In genomic region chr13:66069570-66069969, GRCh38 we compare ENCODE assay signal across 30 cellular contexts.
A peak's percentile ranks its signal among the peaks of the same experiment; 100 is the strongest.
DNase-seq lines count a peak whose midpoint lies in the region; ATAC-seq, FAIRE-seq and TF ChIP-seq lines count a peak whose summit lies in the region.
"Had no signal": no experiment of that assay in that cellular context is flagged by ENCODE, and none has a peak within 500 bp of the region (broad histone marks: within the 10 kb centered on the region; RNA-seq: fewer than 3 reads in every experiment).

No MANE protein-coding gene starts in this region.

- TF ChIP-seq CTCF in astrocyte (IDR thresholded peaks at IDR 0.05; ENCODE audit: insufficient read depth, low read depth, low read length), result no peak
- TF ChIP-seq CTCF in foreskin fibroblast (IDR thresholded peaks at IDR 0.05; ENCODE audit: low read depth, low read length), result no peak
- TF ChIP-seq CTCF in ovary (IDR thresholded peaks at IDR 0.05), result no peak
- TF ChIP-seq CTCF in OCI-LY7 (conservative IDR thresholded peaks at IDR 0.05; ENCODE audit: low read length), result no peak

- TF ChIP-seq EP300 in ovary (IDR thresholded peaks at IDR 0.05), result no peak

- intact Hi-C loops in ovary (cut with DNase I) (no loop called here), OCI-LY7 (cut with micrococcal nuclease; ENCODE audit: unreplicated experiment) (no loop called here)
- intact Hi-C loops in activated T-helper 2 cell treated with anti-CD3 and anti-CD28 coated beads, Interferon-gamma antibody, Interleukin-2, Interleukin-4, amounts not matched to agents 10 μg/mL and 5 μg/mL and 100 μg/mL, durations not matched to agents 14 hours and 24 hours and 36 hours (cut with micrococcal nuclease), result no loop called here

- H3K27ac Mint-ChIP-seq in astrocyte (ENCODE audit: unreplicated experiment), result no peak overlapping the region
- no peak overlapping the region for H3K27ac Mint-ChIP-seq in activated T-helper 2 cell treated with anti-CD3 and anti-CD28 coated beads, Interferon-gamma antibody, Interleukin-2, Interleukin-4, amounts not matched to agents 10 μg/mL and 5 μg/mL and 100 μg/mL, durations not matched to agents 14 hours and 24 hours and 36 hours
- no peak overlapping the region for H3K27ac Mint-ChIP-seq in activated naive CD8-positive, alpha-beta T cell treated with anti-CD3 and anti-CD28 coated beads, Interleukin-2, amount 50 U/mL, for 24 hours
- H3K27ac Mint-ChIP-seq: activated CD4-positive, alpha-beta memory T cell treated with anti-CD3 and anti-CD28 coated beads for 36 hours; activated naive CD4-positive, alpha-beta T cell treated with anti-CD3 and anti-CD28 coated beads, Interleukin-2, amount 50 U/mL, for 72 hours; neural progenitor cell; stimulated activated naive B cell treated with anti-CD40 and anti-IgM and Interleukin-4, amounts not matched to agents 10 μg/mL and 1 μg/mL and 100 μg/mL, for 72 hours had no signal

- BruUV-seq in OCI-LY7 (replicated peaks; lab: Mats Ljungman, UMichigan), result no TSS peak

- peaks cover 4% of the 10 kb centered on the region for H3K4me1 Mint-ChIP-seq in astrocyte (ENCODE audit: low read depth, unreplicated experiment)
- no peaks in the 10 kb centered on the region for H3K4me1 Mint-ChIP-seq in activated T-helper 2 cell treated with anti-CD3 and anti-CD28 coated beads, Interferon-gamma antibody, Interleukin-2, Interleukin-4, amounts not matched to agents 10 μg/mL and 5 μg/mL and 100 μg/mL, durations not matched to agents 14 hours and 24 hours and 36 hours (ENCODE audit: low read depth)
- H3K4me1 Mint-ChIP-seq in activated naive CD8-positive, alpha-beta T cell treated with anti-CD3 and anti-CD28 coated beads, Interleukin-2, amount 50 U/mL, for 24 hours, result no peaks in the 10 kb centered on the region
- H3K4me1 Mint-ChIP-seq: central memory CD8-positive, alpha-beta T cell; neural progenitor cell; stimulated activated naive B cell treated with anti-CD40 and anti-IgM and Interleukin-4, amounts not matched to agents 10 μg/mL and 1 μg/mL and 100 μg/mL, for 72 hours had no signal

- H3K9me3 ChIP-seq in astrocyte (ENCODE audit: insufficient read depth, low read depth, low read length), result no peaks in the 10 kb centered on the region
- no peaks in the 10 kb centered on the region for H3K9me3 ChIP-seq in ovary
- no peaks in the 10 kb centered on the region for H3K9me3 ChIP-seq in OCI-LY7 (ENCODE audit: low read length)

- POLR2A ChIA-PET in OCI-LY7 (lab: Charles Lee), result interaction anchor here (0.7 to 1.3 kb wide), 4 partner anchors 9 to 347 kb away, joined by 3 to 5 read pairs (median 3); no protein-coding TSS in a partner anchor

- no peak for FAIRE-seq in astrocyte (lab: Jason Lieb, UNC)
- FAIRE-seq: endometrium, GM12878, H1 had no signal

- no peak for TF ChIP-seq POLR2A in ovary (IDR thresholded peaks at IDR 0.05)

- H3K79me2 ChIP-seq in astrocyte (ENCODE audit: insufficient read depth, low read length) (no peaks in the 10 kb centered on the region), OCI-LY7 (ENCODE audit: insufficient read depth, low read depth, low read length) (no peaks in the 10 kb centered on the region)

- ATAC-seq in activated naive CD8-positive, alpha-beta T cell treated with anti-CD3 and anti-CD28 coated beads, Interleukin-2, amount 50 U/mL, for 24 hours, result no peak
- ATAC-seq: activated CD4-positive, CD25-positive, alpha-beta regulatory T cell treated with anti-CD3 and anti-CD28 coated beads, Interleukin-2, amount 50 U/mL, for 24 hours; activated naive CD4-positive, alpha-beta T cell treated with anti-CD3 and anti-CD28 coated beads, Interleukin-2, amount 50 U/mL, for 72 hours; GM12878; sciatic nerve; stimulated activated naive B cell treated with anti-CD40 and anti-IgM and Interleukin-4, amounts not matched to agents 10 μg/mL and 1 μg/mL and 100 μg/mL, for 72 hours had no signal

- no peaks in the 10 kb centered on the region for H3K9me3 Mint-ChIP-seq in astrocyte (ENCODE audit: unreplicated experiment)
- peaks cover 14% of the 10 kb centered on the region for H3K9me3 Mint-ChIP-seq in activated T-helper 2 cell treated with anti-CD3 and anti-CD28 coated beads, Interferon-gamma antibody, Interleukin-2, Interleukin-4, amounts not matched to agents 10 μg/mL and 5 μg/mL and 100 μg/mL, durations not matched to agents 14 hours and 24 hours and 36 hours
- H3K9me3 Mint-ChIP-seq in activated naive CD8-positive, alpha-beta T cell treated with anti-CD3 and anti-CD28 coated beads, Interleukin-2, amount 50 U/mL, for 24 hours, result peaks cover 4% of the 10 kb centered on the region
- H3K9me3 Mint-ChIP-seq: neural progenitor cell; stimulated activated naive B cell treated with anti-CD40 and anti-IgM and Interleukin-4, amounts not matched to agents 10 μg/mL and 1 μg/mL and 100 μg/mL, for 72 hours had no signal

- H3K4me1 ChIP-seq in astrocyte (ENCODE audit: insufficient read depth, low read length), result no peaks in the 10 kb centered on the region
- H3K4me1 ChIP-seq in ovary (ENCODE audit: insufficient read depth), result no peaks in the 10 kb centered on the region
- H3K4me1 ChIP-seq in OCI-LY7 (ENCODE audit: insufficient read depth, low read length, poor library complexity, severe bottlenecking), result no peaks in the 10 kb centered on the region
- H3K4me1 ChIP-seq: neural progenitor cell had no signal

- peak; percentile 25 for DNase-seq in NCI-H226
- DNase-seq in astrocyte (ENCODE audit: low read depth), result peak; percentile 61
- DNase-seq in foreskin fibroblast, result peak; percentile 37 to 56
- no peak for DNase-seq in ovary
- no peak for DNase-seq in OCI-LY7 (ENCODE audit: low spot score)
- no peak for DNase-seq in activated T-helper 2 cell treated with anti-CD3 and anti-CD28 coated beads, Interferon-gamma antibody, Interleukin-2, Interleukin-4, amounts not matched to agents 10 μg/mL and 5 μg/mL and 100 μg/mL, durations not matched to agents 14 hours and 24 hours and 36 hours (ENCODE audit: low spot score)
- no peak for DNase-seq in activated naive CD8-positive, alpha-beta T cell treated with anti-CD3 and anti-CD28 coated beads, Interleukin-2, amount 50 U/mL, for 24 hours
- DNase-seq: activated CD4-positive, alpha-beta memory T cell treated with anti-CD3 and anti-CD28 coated beads for 36 hours; activated CD8-positive, alpha-beta memory T cell treated with anti-CD3 and anti-CD28 coated beads, Interleukin-2, amount 50 U/mL, for 48 hours; aorta; Calu3; DND-41; glutamatergic neuron; islet precursor cell; NCI-H1048; NCI-H1694 treated with DMSO at 0.1 percent for 48 hours; NCI-H524; NK-92 treated with Interleukin-12 subunit alpha and Interleukin-12 subunit beta, amount 100 ng/mL, for 24 hours; posterior cingulate gyrus; stimulated activated CD4-positive, alpha-beta T cell treated with anti-CD3 and anti-CD28 coated beads, Interleukin-15, amount 100 ng/mL, for 24 hours; stimulated activated naive B cell treated with anti-CD40 and anti-IgM and Interleukin-4, amounts not matched to agents 10 μg/mL and 1 μg/mL and 100 μg/mL, for 72 hours had no signal

- H3K36me3 Mint-ChIP-seq in astrocyte (ENCODE audit: low read depth, unreplicated experiment), result no peaks in the 10 kb centered on the region
- H3K36me3 Mint-ChIP-seq in activated T-helper 2 cell treated with anti-CD3 and anti-CD28 coated beads, Interferon-gamma antibody, Interleukin-2, Interleukin-4, amounts not matched to agents 10 μg/mL and 5 μg/mL and 100 μg/mL, durations not matched to agents 14 hours and 24 hours and 36 hours (ENCODE audit: low read depth), result no peaks in the 10 kb centered on the region
- H3K36me3 Mint-ChIP-seq in activated naive CD8-positive, alpha-beta T cell treated with anti-CD3 and anti-CD28 coated beads, Interleukin-2, amount 50 U/mL, for 24 hours (ENCODE audit: low read depth), result no peaks in the 10 kb centered on the region
- H3K36me3 Mint-ChIP-seq: activated CD4-positive, alpha-beta memory T cell treated with anti-CD3 and anti-CD28 coated beads for 36 hours; activated naive CD4-positive, alpha-beta T cell treated with anti-CD3 and anti-CD28 coated beads, Interleukin-2, amount 50 U/mL, for 72 hours; neural progenitor cell; stimulated activated naive B cell treated with anti-CD40 and anti-IgM and Interleukin-4, amounts not matched to agents 10 μg/mL and 1 μg/mL and 100 μg/mL, for 72 hours had no signal

- H3K27ac ChIP-seq in astrocyte (ENCODE audit: low read depth, low read length) (no peak overlapping the region), ovary (no peak overlapping the region), OCI-LY7 (ENCODE audit: low read depth, low read length, poor library complexity, severe bottlenecking) (no peak overlapping the region)
- H3K27ac ChIP-seq: C4-2B, neural progenitor cell had no signal

- H4K20me1 ChIP-seq in astrocyte (ENCODE audit: insufficient read depth, low read length) (no peaks in the 10 kb centered on the region), OCI-LY7 (ENCODE audit: insufficient read depth, low read length) (no peaks in the 10 kb centered on the region)

- no peak overlapping the region for H3K4me3 Mint-ChIP-seq in astrocyte (ENCODE audit: unreplicated experiment)
- H3K4me3 Mint-ChIP-seq in activated T-helper 2 cell treated with anti-CD3 and anti-CD28 coated beads, Interferon-gamma antibody, Interleukin-2, Interleukin-4, amounts not matched to agents 10 μg/mL and 5 μg/mL and 100 μg/mL, durations not matched to agents 14 hours and 24 hours and 36 hours (ENCODE audit: low read depth), result no peak overlapping the region
- H3K4me3 Mint-ChIP-seq in activated naive CD8-positive, alpha-beta T cell treated with anti-CD3 and anti-CD28 coated beads, Interleukin-2, amount 50 U/mL, for 24 hours, result no peak overlapping the region
- H3K4me3 Mint-ChIP-seq: activated CD4-positive, alpha-beta memory T cell treated with anti-CD3 and anti-CD28 coated beads for 36 hours; central memory CD8-positive, alpha-beta T cell; neural progenitor cell; stimulated activated naive B cell treated with anti-CD40 and anti-IgM and Interleukin-4, amounts not matched to agents 10 μg/mL and 1 μg/mL and 100 μg/mL, for 72 hours had no signal

- H3K27me3 ChIP-seq in astrocyte (ENCODE audit: insufficient read depth, low read length) (no peaks in the 10 kb centered on the region), ovary (no peaks in the 10 kb centered on the region)
- H3K27me3 ChIP-seq: neural progenitor cell had no signal

- no peak overlapping the region for H3K4me3 ChIP-seq in astrocyte (ENCODE audit: insufficient read depth, low read depth, low read length)
- no peak overlapping the region for H3K4me3 ChIP-seq in foreskin fibroblast (ENCODE audit: low read depth in 1 of 2, low read length in 2 of 2)
- no peak overlapping the region for H3K4me3 ChIP-seq in ovary
- no peak overlapping the region for H3K4me3 ChIP-seq in OCI-LY7 (ENCODE audit: low read depth, low read length, poor library complexity, severe bottlenecking)
- H3K4me3 ChIP-seq: GM12878, neural progenitor cell had no signal

- no peaks in the 10 kb centered on the region for H3K9me2 ChIP-seq in OCI-LY7 (ENCODE audit: insufficient read depth, low read length)

- H2AFZ ChIP-seq in astrocyte (ENCODE audit: low read depth, low read length) (no peak overlapping the region), OCI-LY7 (ENCODE audit: low read length) (no peak overlapping the region)
- H2AFZ ChIP-seq: neural progenitor cell had no signal

- no peaks in the 10 kb centered on the region for H3K36me3 ChIP-seq in astrocyte (ENCODE audit: insufficient read depth, low read length)
- H3K36me3 ChIP-seq in ovary, result no peaks in the 10 kb centered on the region
- no peaks in the 10 kb centered on the region for H3K36me3 ChIP-seq in OCI-LY7 (ENCODE audit: insufficient read depth, low read length)
- H3K36me3 ChIP-seq: neural progenitor cell had no signal

- no peaks in the 10 kb centered on the region for H3K27me3 Mint-ChIP-seq in astrocyte (ENCODE audit: low read depth, unreplicated experiment)
- no peaks in the 10 kb centered on the region for H3K27me3 Mint-ChIP-seq in activated T-helper 2 cell treated with anti-CD3 and anti-CD28 coated beads, Interferon-gamma antibody, Interleukin-2, Interleukin-4, amounts not matched to agents 10 μg/mL and 5 μg/mL and 100 μg/mL, durations not matched to agents 14 hours and 24 hours and 36 hours (ENCODE audit: low read depth)
- no peaks in the 10 kb centered on the region for H3K27me3 Mint-ChIP-seq in activated naive CD8-positive, alpha-beta T cell treated with anti-CD3 and anti-CD28 coated beads, Interleukin-2, amount 50 U/mL, for 24 hours
- H3K27me3 Mint-ChIP-seq: activated CD4-positive, alpha-beta memory T cell treated with anti-CD3 and anti-CD28 coated beads for 36 hours; central memory CD8-positive, alpha-beta T cell had no signal

- H3K9ac ChIP-seq in astrocyte (ENCODE audit: low read length), result no peak overlapping the region
- H3K9ac ChIP-seq: neural progenitor cell had no signal

- WGBS in ovary, 3 donors, result 84 to 93% (median 88%) methylated on average over 1 of the region's 1 CpG

- H3K4me2 ChIP-seq in astrocyte (ENCODE audit: low read length), result no peak overlapping the region
- H3K4me2 ChIP-seq in OCI-LY7 (ENCODE audit: low read length), result no peak overlapping the region
- H3K4me2 ChIP-seq: neural progenitor cell had no signal

- CTCF ChIA-PET in OCI-LY7 (lab: Charles Lee; ENCODE audit: unreplicated experiment), result no interaction called here

Comparison
In these comparisons a context has a peak if more than half of its experiments do, and no peak if none do; other contexts are left out.
1. DNase-seq: peak in NCI-H226 (single experiment), astrocyte (single experiment) and foreskin fibroblast (2 of 2); none in ovary (0 of 5), OCI-LY7 (single experiment), activated T-helper 2 cell treated with anti-CD3 and anti-CD28 coated beads, Interferon-gamma antibody, Interleukin-2, Interleukin-4, amounts not matched to agents 10 μg/mL and 5 μg/mL and 100 μg/mL, durations not matched to agents 14 hours and 24 hours and 36 hours (single experiment) and activated naive CD8-positive, alpha-beta T cell treated with anti-CD3 and anti-CD28 coated beads, Interleukin-2, amount 50 U/mL, for 24 hours (single experiment).